14 cellular contexts compared by ENCODE assay signal in the genomic region with DNA sequence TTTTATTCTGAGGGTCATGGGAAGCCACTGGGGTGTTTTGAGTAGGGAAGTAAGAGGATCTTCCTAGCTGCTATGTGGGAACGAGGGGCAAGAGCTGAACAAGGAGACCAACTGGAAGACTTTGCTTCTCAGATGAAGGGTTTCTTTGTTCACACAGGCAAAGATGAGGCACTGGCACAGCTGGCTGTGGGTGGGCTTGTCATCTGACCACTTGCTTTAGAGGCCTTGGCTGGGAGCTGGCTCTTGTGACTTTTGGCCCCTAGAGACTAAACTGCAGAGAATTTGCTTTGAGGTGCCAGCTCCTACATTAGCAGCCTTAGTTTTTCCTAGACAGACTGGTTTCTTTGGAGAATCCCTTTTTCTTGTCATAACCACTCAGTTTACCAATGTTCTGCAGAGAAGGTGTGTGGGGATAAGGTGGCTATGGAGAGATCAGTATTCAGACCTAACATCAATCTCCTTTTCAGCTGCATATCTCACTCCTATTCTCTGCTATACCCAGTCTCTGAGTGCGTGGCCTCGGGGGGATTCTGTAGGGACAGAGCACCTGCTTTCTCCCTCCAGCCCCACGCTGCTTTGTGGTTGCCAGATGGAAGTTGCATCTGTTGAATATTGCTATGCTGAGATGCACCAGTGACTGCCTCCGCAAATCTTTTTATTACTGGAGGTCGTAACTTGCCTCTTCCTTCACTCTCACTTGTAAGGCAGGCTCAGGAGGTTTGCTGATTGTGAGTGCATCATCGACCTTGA. TPM values are rescaled to one million over a fixed set of nuclear protein-coding genes. Genes with fewer than 3 reads are reported as not detected.
A peak's percentile ranks its signal among the peaks of the same experiment; 100 is the strongest.
DNase-seq lines count a peak whose midpoint lies in the region; ATAC-seq and TF ChIP-seq lines count a peak whose summit lies in the region.
"Had no signal": no experiment of that assay in that cellular context is flagged by ENCODE, and none has a peak within 500 bp of the region (broad histone marks: within the 10 kb centered on the region; RNA-seq: fewer than 3 reads in every experiment).

No MANE protein-coding gene starts in this region.

- H3K4me3 Mint-ChIP-seq in neural progenitor cell, result no peak overlapping the region
- H3K4me3 Mint-ChIP-seq: activated CD4-positive, alpha-beta T cell treated with anti-CD3 and anti-CD28 coated beads, Interleukin-2, amount 10 ng/mL, durations not matched to agents 24 days and 14 days had no signal

- no peaks in the 10 kb centered on the region for H3K9me3 ChIP-seq in neural progenitor cell (ENCODE audit: low read depth)
- H3K9me3 ChIP-seq in gastroesophageal sphincter, result no peaks in the 10 kb centered on the region

- ATAC-seq in GM18868 (IDR thresholded peaks at IDR 0.05; ENCODE audit: unreplicated experiment) (no peak), gastroesophageal sphincter (no peak)

- H3K36me3 Mint-ChIP-seq in neural progenitor cell, result peaks cover 2% of the 10 kb centered on the region

- peaks cover 6% of the 10 kb centered on the region for H3K27me3 Mint-ChIP-seq in neural progenitor cell (ENCODE audit: insufficient read depth, low read depth)

- no peak for TF ChIP-seq POLR2A in gastroesophageal sphincter (IDR thresholded peaks at IDR 0.05)

- H3K4me2 ChIP-seq in neural progenitor cell, result no peak overlapping the region

- 78 to 81% methylated on average over 4 to 7 of the region's 7 CpGs for WGBS in gastroesophageal sphincter (ENCODE audit: low coverage in 1 of 2), 2 donors

- H3K27ac Mint-ChIP-seq in neural progenitor cell, result peak overlapping the region; percentile 86
- H3K27ac Mint-ChIP-seq: activated CD4-positive, alpha-beta T cell treated with anti-CD3 and anti-CD28 coated beads, Interleukin-2, amount 10 ng/mL, durations not matched to agents 24 days and 14 days had no signal

- H3K9me3 Mint-ChIP-seq in neural progenitor cell, result no peaks in the 10 kb centered on the region
- H3K9me3 Mint-ChIP-seq: activated CD4-positive, alpha-beta T cell treated with anti-CD3 and anti-CD28 coated beads, Interleukin-2, amount 10 ng/mL, durations not matched to agents 24 days and 14 days had no signal

- H4K20me1 ChIP-seq in neural progenitor cell (ENCODE audit: low read depth), result peaks cover 3% of the 10 kb centered on the region

- no peaks in the 10 kb centered on the region for H3K79me2 ChIP-seq in neural progenitor cell (ENCODE audit: low read depth)

- H3K4me1 Mint-ChIP-seq in neural progenitor cell, result peaks cover 9% of the 10 kb centered on the region

- H3K9ac ChIP-seq in neural progenitor cell, result no peak overlapping the region

- no peak overlapping the region for H2AFZ ChIP-seq in neural progenitor cell (replicated peaks)

- H3F3A ChIP-seq in neural progenitor cell (ENCODE audit: low read depth), result peaks cover 5% of the 10 kb centered on the region

- TF ChIP-seq CTCF in neural progenitor cell (IDR thresholded peaks at IDR 0.05), result no peak
- TF ChIP-seq CTCF in gastroesophageal sphincter (IDR thresholded peaks at IDR 0.05), result no peak

- DNase-seq in NCI-H1417 (lab: John Stamatoyannopoulos, UW) (peak in 2 of 3 experiments; percentile 9 to 29), NCI-H1417 treated with DMSO at 0.1 percent for 48 hours (lab: John Stamatoyannopoulos, UW) (no peak), NCI-H1092 treated with DMSO at 0.1 percent for 48 hours (lab: John Stamatoyannopoulos, UW) (peak; percentile 29), caudate nucleus (lab: John Stamatoyannopoulos, UW) (peak in 45 of 61 donors; percentile 20 to 73 (median 51)), neural progenitor cell (ENCODE audit: low spot score) (no peak), middle frontal gyrus (ENCODE audit: extremely low spot score, low spot score) (no peak)
- DNase-seq: activated CD4-positive, alpha-beta T cell treated with anti-CD3 and anti-CD28 coated beads, Interleukin-2, amount 10 ng/mL, durations not matched to agents 24 days and 14 days; IMR-90; NCI-H526 treated with DMSO at 0.1 percent for 48 hours; trophoblast cell had no signal

- H3K4me3 ChIP-seq in neural progenitor cell, result no peak overlapping the region
- H3K4me3 ChIP-seq in gastroesophageal sphincter, result no peak overlapping the region
- H3K4me3 ChIP-seq: skin epidermis had no signal

- H3K4me1 ChIP-seq in neural progenitor cell, result no peaks in the 10 kb centered on the region
- H3K4me1 ChIP-seq in gastroesophageal sphincter, result peaks cover 0 to 23% (median 0%) of the 10 kb centered on the region in 3 donors

- TF ChIP-seq EP300 in gastroesophageal sphincter (IDR thresholded peaks at IDR 0.05), result no peak

- H3K27me3 ChIP-seq in neural progenitor cell, result peaks cover 10% of the 10 kb centered on the region
- H3K27me3 ChIP-seq in gastroesophageal sphincter, result no peaks in the 10 kb centered on the region

- H3K36me3 ChIP-seq in neural progenitor cell (no peaks in the 10 kb centered on the region), gastroesophageal sphincter (no peaks in the 10 kb centered on the region)

- H3K27ac ChIP-seq in caudate nucleus (ENCODE audit: low read depth, low read length), result peak overlapping the region; percentile 88
- H3K27ac ChIP-seq in neural progenitor cell, result no peak overlapping the region
- no peak overlapping the region for H3K27ac ChIP-seq in gastroesophageal sphincter
- H3K27ac ChIP-seq: 22Rv1 had no signal

RNA-seq across cellular contexts. Expression of a gene that starts 12.7 kb away (rescaled TPM):
- total RNA-seq in neural progenitor cell (ENCODE audit: low replicate concordance) (113 and 183 TPM in 2 replicates), gastroesophageal sphincter (100 to 1,000 TPM; 123 to 199 (median 131) TPM)

Comparison
In these comparisons a context has a peak if more than half of its experiments do, and no peak if none do; other contexts are left out.
1. DNase-seq: peak in NCI-H1417 (2 of 3), NCI-H1092 treated with DMSO at 0.1 percent for 48 hours (single experiment) and caudate nucleus (45 of 61); none in NCI-H1417 treated with DMSO at 0.1 percent for 48 hours (single experiment), neural progenitor cell (single experiment) and middle frontal gyrus (single experiment).